In genomic region chr22:45911601-45912271, GRCh38 we compare ENCODE assay signal across 12 cellular contexts.
DNase-seq lines count a peak whose midpoint lies in the region; ATAC-seq lines count a peak whose summit lies in the region.
"Had no signal": no experiment of that assay in that cellular context is flagged by ENCODE, and none has a peak within 500 bp of the region (broad histone marks: within the 10 kb centered on the region; RNA-seq: fewer than 3 reads in every experiment).

No MANE protein-coding gene starts in this region.

- no peak overlapping the region for H3K27ac ChIP-seq in skeletal muscle tissue (ENCODE audit: low read depth, low read length)

- no peaks in the 10 kb centered on the region for H3K36me3 ChIP-seq in skeletal muscle tissue (ENCODE audit: control insufficient read depth in 3 of 3, insufficient read depth in 3 of 3, low read length in 3 of 3)

- no peak overlapping the region for H3K9ac ChIP-seq in skeletal muscle tissue (ENCODE audit: low read depth in 1 of 3, low read length in 3 of 3)

- peaks cover 4 to 23% (median 23%) of the 10 kb centered on the region in 3 donors for H3K27me3 ChIP-seq in skeletal muscle tissue (ENCODE audit: control insufficient read depth in 3 of 3, insufficient read depth in 3 of 3, low read length in 3 of 3)

- no peaks in the 10 kb centered on the region for H3K9me3 ChIP-seq in skeletal muscle tissue (ENCODE audit: control insufficient read depth in 3 of 3, low read length in 3 of 3)

- peak overlapping the region in 2 of 3 donors; percentile 31 to 45 for H3K4me3 ChIP-seq in skeletal muscle tissue (ENCODE audit: low read length in 3 of 3)

- peaks cover 6 to 15% (median 9%) of the 10 kb centered on the region in 3 donors for H3K4me1 ChIP-seq in skeletal muscle tissue (ENCODE audit: control insufficient read depth in 3 of 3, insufficient read depth in 3 of 3, low read length in 3 of 3)

- peak; percentile 44 for DNase-seq in DMS 273 (lab: John Stamatoyannopoulos, UW; ENCODE audit: unreplicated experiment)
- DNase-seq in DMS 273 treated with DMSO at 0.1 percent for 48 hours (lab: John Stamatoyannopoulos, UW) = no peak
- peak; percentile 84 for DNase-seq in NCI-H510A treated with DMSO at 0.1 percent for 48 hours (lab: John Stamatoyannopoulos, UW)
- no peak for DNase-seq in stimulated activated CD4-positive, alpha-beta T cell treated with anti-CD3 and anti-CD28 coated beads, Interleukin-4, amount 100 ng/mL, for 1 hour
- DNase-seq: 8988T, activated gamma-delta T cell treated with Interleukin-2 at 50 U/mL for 16 hours, GOT3, T-helper 9 cell had no signal

- ATAC-seq in esophagus mucosa = peak; percentile 63
- ATAC-seq in GM18907 (IDR thresholded peaks at IDR 0.05; ENCODE audit: unreplicated experiment) = no peak
- ATAC-seq in HG03108 (IDR thresholded peaks at IDR 0.05; ENCODE audit: unreplicated experiment) = no peak

Comparison
In these comparisons a context has a peak if more than half of its experiments do, and no peak if none do; other contexts are left out.
1. DNase-seq: peak in DMS 273 (single experiment) and NCI-H510A treated with DMSO at 0.1 percent for 48 hours (single experiment); none in DMS 273 treated with DMSO at 0.1 percent for 48 hours (single experiment) and stimulated activated CD4-positive, alpha-beta T cell treated with anti-CD3 and anti-CD28 coated beads, Interleukin-4, amount 100 ng/mL, for 1 hour (single experiment).